ENCODE assay signal across 8 cellular contexts in the genomic region with DNA sequence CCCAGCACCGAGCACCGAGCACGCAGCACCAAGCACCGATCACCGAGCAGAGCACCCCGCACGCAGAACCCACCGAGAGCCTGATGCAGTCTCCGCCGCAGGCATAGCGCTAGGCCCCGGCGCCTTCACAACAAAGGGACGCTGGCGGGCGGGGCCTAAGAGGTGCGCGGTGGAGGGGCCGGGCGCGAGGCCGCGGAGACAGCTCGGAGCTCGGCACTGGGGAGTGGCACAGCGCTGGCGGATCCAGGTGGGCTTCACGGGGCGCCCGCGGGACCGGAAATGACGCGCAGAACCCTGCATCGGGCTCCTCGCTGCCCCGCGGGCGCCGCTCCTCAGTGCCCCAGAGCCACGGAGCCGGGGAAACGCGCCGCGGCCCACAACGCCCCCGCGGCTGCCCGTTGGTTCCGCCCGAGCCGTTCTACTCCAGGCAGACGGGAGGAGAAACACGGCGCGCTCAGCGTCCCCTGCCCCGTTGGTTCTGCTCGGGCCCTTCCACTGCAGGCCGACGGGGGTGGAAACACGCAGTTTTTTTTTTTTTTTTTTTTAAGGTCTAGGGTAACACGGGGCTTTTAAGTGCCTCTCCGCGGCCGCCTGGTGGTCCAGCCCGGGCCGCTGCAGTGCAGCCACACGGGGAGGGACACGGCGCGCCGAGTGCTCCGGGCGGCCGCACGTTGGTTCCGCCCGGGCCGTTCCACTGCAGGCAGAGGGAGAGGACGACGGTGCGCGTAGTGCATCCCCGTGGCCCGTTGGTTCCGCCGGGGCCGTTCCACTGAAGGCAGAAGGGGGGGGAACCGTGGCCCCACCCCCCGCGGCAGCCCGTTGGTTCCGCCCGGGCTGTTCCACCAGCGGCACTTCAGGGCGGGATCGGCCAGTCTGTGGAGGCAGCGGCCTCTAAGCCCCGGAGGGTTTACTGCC. TPM values are rescaled to one million over a fixed set of nuclear protein-coding genes. Genes with fewer than 3 reads are reported as not detected.
DNase-seq lines count a peak whose midpoint lies in the region; FAIRE-seq and TF ChIP-seq lines count a peak whose summit lies in the region.
"Not testable (repeated sequence)": the region's sequence is repeated elsewhere in the genome, so short reads cannot be mapped to it uniquely, and the experiment has no call there.

No MANE protein-coding gene starts in this region.

- H3K9ac ChIP-seq in SU-DHL-6 (ENCODE audit: low read length), result peak overlapping the region; percentile 50
- peak overlapping the region; percentile 44 for H3K9ac ChIP-seq in neuronal stem cell (ENCODE audit: low read depth, low read length, poor library complexity)

- H3K4ac ChIP-seq in neuronal stem cell (ENCODE audit: low read length), result not testable (repeated sequence)

- not testable (repeated sequence) for H2BK12ac ChIP-seq in neuronal stem cell (ENCODE audit: low read length)

- H3K9me3 ChIP-seq in HAP-1; SU-DHL-6 (ENCODE audit: insufficient read depth, low read length); neuronal stem cell (replicated peaks in 1 of 2; ENCODE audit: control insufficient read depth in 2 of 2, insufficient read depth in 1 of 2, low read depth in 1 of 2, low read length in 2 of 2): not testable (repeated sequence)

- H4K8ac ChIP-seq in neuronal stem cell (ENCODE audit: low read depth, low read length), result not testable (repeated sequence)

- H3F3A ChIP-seq in SU-DHL-6 (ENCODE audit: insufficient read depth), result not testable (repeated sequence)

- not testable (repeated sequence) for H3K36me3 ChIP-seq in HAP-1 (replicated peaks); SU-DHL-6 (ENCODE audit: low read length)
- H3K36me3 ChIP-seq in neuronal stem cell (replicated peaks in 1 of 2; ENCODE audit: control insufficient read depth in 2 of 2, insufficient read depth in 2 of 2, low read length in 2 of 2), result peaks cover 2 to 13% of the 10 kb centered on the region in 2 donors

- H2AK5ac ChIP-seq in neuronal stem cell (ENCODE audit: low read depth, low read length), result not testable (repeated sequence)

- not testable (repeated sequence) for H3K27me3 ChIP-seq in HAP-1 (ENCODE audit: low read depth); SU-DHL-6 (ENCODE audit: low read length); neuronal stem cell (ENCODE audit: control insufficient read depth in 3 of 3, insufficient read depth in 3 of 3, low read depth in 1 of 3, low read length in 3 of 3)

- H3K23ac ChIP-seq in neuronal stem cell (ENCODE audit: low read depth, low read length, poor library complexity), result not testable (repeated sequence)

- in situ Hi-C loops in HAP-1 (cut with MboI; ENCODE audit: low sequenced_read_pairs), result loop anchor here (10.0 kb wide), 1 partner anchor 61 kb away; no protein-coding TSS in a partner anchor

- not testable (repeated sequence) for FAIRE-seq in frontal cortex (lab: Jason Lieb, UNC)

- H3K79me1 ChIP-seq in neuronal stem cell (ENCODE audit: low read depth, low read length), result not testable (repeated sequence)

- H3K4me3 ChIP-seq in HAP-1 (peak overlapping the region; percentile 37), SU-DHL-6 (ENCODE audit: insufficient read depth, low read length, poor library complexity, severe bottlenecking) (peak overlapping the region; percentile 47), neuronal stem cell (ENCODE audit: low read length in 2 of 2) (peak overlapping the region; percentile 44 to 79)

- WGBS in neuronal stem cell (ENCODE audit: extremely low coverage in 2 of 2, insufficient read length in 2 of 2, insufficient replicate concordance in 1 of 2), 2 donors, result no CpG with 5 or more reads among the region's 101 CpGs

- H3K18ac ChIP-seq in neuronal stem cell (ENCODE audit: low read length), result peak overlapping the region; percentile 81

- H3K79me2 ChIP-seq in SU-DHL-6 (ENCODE audit: insufficient read depth, low read length), result not testable (repeated sequence)

- H3K27ac ChIP-seq in SU-DHL-6 (ENCODE audit: low read depth, low read length) (peak overlapping the region; percentile 78), neuronal stem cell (replicated peaks; ENCODE audit: low read length) (peak overlapping the region; percentile 96)

- not testable (repeated sequence) for H3K9me2 ChIP-seq in SU-DHL-6 (replicated peaks; ENCODE audit: insufficient read depth, low read length)

- H4K91ac ChIP-seq in neuronal stem cell (ENCODE audit: low read depth, low read length, poor library complexity), result not testable (repeated sequence)

- H3K14ac ChIP-seq in neuronal stem cell (ENCODE audit: low read length), result not testable (repeated sequence)

- not testable (repeated sequence) for H2BK5ac ChIP-seq in neuronal stem cell (ENCODE audit: low read length)

- not testable (repeated sequence) for H2AFZ ChIP-seq in SU-DHL-6 (ENCODE audit: low read depth, low read length, severe bottlenecking)
- peak overlapping the region; percentile 43 for H2AFZ ChIP-seq in neuronal stem cell (ENCODE audit: low read length)

- peak overlapping the region; percentile 37 for H3K4me2 ChIP-seq in SU-DHL-6 (ENCODE audit: low read depth, low read length, poor library complexity, severe bottlenecking)
- peak overlapping the region; percentile 43 for H3K4me2 ChIP-seq in neuronal stem cell (ENCODE audit: insufficient read depth, low read length, poor library complexity, severe bottlenecking)

- peak; percentile 76 for DNase-seq in EH (ENCODE audit: low read depth)
- DNase-seq in HAP-1 (ENCODE audit: low spot score in 2 of 2), result peak; percentile 23 to 87
- peak; percentile 28 to 48 for DNase-seq in Kasumi-1 (lab: John Stamatoyannopoulos, UW)
- DNase-seq in activated naive CD4-positive, alpha-beta T cell treated with anti-CD3 and anti-CD28 coated beads, Interleukin-2, amount 50 U/mL, for 16 hours, result peak; percentile 96
- peak; percentile 32 to 58 for DNase-seq in frontal cortex (ENCODE audit: low spot score in 2 of 2)
- peak; percentile 84 for DNase-seq in neuronal stem cell (ENCODE audit: low spot score)
- peak; percentile 74 to 95 (median 90) for DNase-seq in stimulated activated naive CD4-positive, alpha-beta T cell (lab: John Stamatoyannopoulos, UW)

- H2BK15ac ChIP-seq in neuronal stem cell (ENCODE audit: low read length), result not testable (repeated sequence)

- H4K20me1 ChIP-seq in SU-DHL-6 (ENCODE audit: low read depth, low read length), result not testable (repeated sequence)

- not testable (repeated sequence) for H2BK120ac ChIP-seq in neuronal stem cell (ENCODE audit: low read depth, low read length)

- not testable (repeated sequence) for H3K4me1 ChIP-seq in HAP-1; neuronal stem cell (ENCODE audit: control insufficient read depth in 2 of 2, insufficient read depth in 1 of 2, low read depth in 1 of 2, low read length in 2 of 2)

- TF ChIP-seq CTCF in SU-DHL-6 (IDR thresholded peaks at IDR 0.05; ENCODE audit: insufficient read depth, low read length, poor library complexity, severe bottlenecking), result not testable (repeated sequence)

RNA-seq across cellular contexts. Expression of a gene that starts 21.8 kb away (rescaled TPM):
- 18.3 TPM for total RNA-seq in frontal cortex
- polyA plus RNA-seq in neuronal stem cell (2013, experiment 1 of 2), result 23.9 TPM
- polyA plus RNA-seq in neuronal stem cell (2013, experiment 2 of 2), result 23.6 TPM

RNA-seq across cellular contexts. Expression of a gene that starts 32.4 kb away (rescaled TPM):
- total RNA-seq in frontal cortex, result 23.2 TPM
- 45.5 TPM for polyA plus RNA-seq in neuronal stem cell (2013, experiment 1 of 2)
- polyA plus RNA-seq in neuronal stem cell (2013, experiment 2 of 2), result 43.7 TPM

RNA-seq across cellular contexts. Expression of a gene that starts 53.3 kb away (rescaled TPM):
- 54.6 TPM for total RNA-seq in frontal cortex
- 35.7 TPM for polyA plus RNA-seq in neuronal stem cell (2013, experiment 1 of 2)
- 36.2 TPM for polyA plus RNA-seq in neuronal stem cell (2013, experiment 2 of 2)

Comparison
In these comparisons a context has a peak if more than half of its experiments do, and no peak if none do; other contexts are left out.
1. Peak in every context shown above with its lines: DNase-seq, H3K4me3 ChIP-seq and H3K27ac ChIP-seq.
2. DNase-seq: peak in every context shown above with its lines; median percentile 96 in activated naive CD4-positive, alpha-beta T cell treated with anti-CD3 and anti-CD28 coated beads, Interleukin-2, amount 50 U/mL, for 16 hours; 90 in stimulated activated naive CD4-positive, alpha-beta T cell; 84 in neuronal stem cell; 76 in EH; 55 in HAP-1; 45 in frontal cortex; 38 in Kasumi-1.